In genomic region chr1:85465099-85465790, GRCh38 we compare ENCODE assay signal across 1 cellular context.
TF ChIP-seq lines count a peak whose summit lies in the region.

Gene DDAH1, minus strand, starts transcription at chr1:85465159. Its CDS starts 114 bp downstream, at chr1:85465045.

TF ChIP-seq in HepG2, 621 proteins besides CTCF, POLR2A, EP300 and RAD21 (continued from another document):
- TF ChIP-seq ESRRA (CRISPR knock-in tag; IDR thresholded peaks at IDR 0.05; ENCODE audit: low read depth) (no peak), RXRA (CRISPR knock-in tag; IDR thresholded peaks at IDR 0.05) (no peak)
- TF ChIP-seq, protein P1, sequence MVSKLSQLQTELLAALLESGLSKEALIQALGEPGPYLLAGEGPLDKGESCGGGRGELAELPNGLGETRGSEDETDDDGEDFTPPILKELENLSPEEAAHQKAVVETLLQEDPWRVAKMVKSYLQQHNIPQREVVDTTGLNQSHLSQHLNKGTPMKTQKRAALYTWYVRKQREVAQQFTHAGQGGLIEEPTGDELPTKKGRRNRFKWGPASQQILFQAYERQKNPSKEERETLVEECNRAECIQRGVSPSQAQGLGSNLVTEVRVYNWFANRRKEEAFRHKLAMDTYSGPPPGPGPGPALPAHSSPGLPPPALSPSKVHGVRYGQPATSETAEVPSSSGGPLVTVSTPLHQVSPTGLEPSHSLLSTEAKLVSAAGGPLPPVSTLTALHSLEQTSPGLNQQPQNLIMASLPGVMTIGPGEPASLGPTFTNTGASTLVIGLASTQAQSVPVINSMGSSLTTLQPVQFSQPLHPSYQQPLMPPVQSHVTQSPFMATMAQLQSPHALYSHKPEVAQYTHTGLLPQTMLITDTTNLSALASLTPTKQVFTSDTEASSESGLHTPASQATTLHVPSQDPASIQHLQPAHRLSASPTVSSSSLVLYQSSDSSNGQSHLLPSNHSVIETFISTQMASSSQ (IDR thresholded peaks at IDR 0.05; ENCODE audit: low read depth) = no peak
- TF ChIP-seq, protein P1 (CRISPR knock-in tag; IDR thresholded peaks at IDR 0.05; ENCODE audit: borderline replicate concordance) = no peak
